In genomic region chr10:122197823-122198222, GRCh38 we compare ENCODE assay signal across 19 cellular contexts.
A peak's percentile ranks its signal among the peaks of the same experiment; 100 is the strongest.
DNase-seq lines count a peak whose midpoint lies in the region; ATAC-seq and TF ChIP-seq lines count a peak whose summit lies in the region.
"Had no signal": no experiment of that assay in that cellular context is flagged by ENCODE, and none has a peak within 500 bp of the region (broad histone marks: within the 10 kb centered on the region; RNA-seq: fewer than 3 reads in every experiment).

No MANE protein-coding gene starts in this region.

- H3K9me3 Mint-ChIP-seq in neural crest cell = no peaks in the 10 kb centered on the region

- TF ChIP-seq CTCF in left ventricle myocardium inferior (IDR thresholded peaks at IDR 0.05; ENCODE audit: borderline replicate concordance) (no peak), neural crest cell (conservative IDR thresholded peaks at IDR 0.05) (no peak)

- peak overlapping the region; percentile 42 for H3K4me3 Mint-ChIP-seq in neural crest cell

- H3K9me3 ChIP-seq in left ventricle myocardium inferior (replicated peaks) = no peaks in the 10 kb centered on the region

- intact Hi-C loops in left ventricle myocardium inferior (cut with micrococcal nuclease) = no loop called here
- intact Hi-C loops in Right ventricle myocardium inferior (cut with DNase I) = no loop called here

- H3K4me1 ChIP-seq in left ventricle myocardium inferior = peaks cover 61% of the 10 kb centered on the region

- H3K27ac Mint-ChIP-seq in neural crest cell (ENCODE audit: unreplicated experiment) = peak overlapping the region; percentile 90

- H3K27me3 ChIP-seq in left ventricle myocardium inferior (ENCODE audit: low read depth) = no peaks in the 10 kb centered on the region

- DNase-seq in left ventricle myocardium inferior (no peak), Right ventricle myocardium inferior (ENCODE audit: missing footprints) (no peak), neural crest cell (ENCODE audit: low read depth, low spot score) (no peak), anterior cingulate cortex (lab: John Stamatoyannopoulos, UW) (no peak), hippocampal formation (lab: John Stamatoyannopoulos, UW) (no peak)
- no peak for DNase-seq in stimulated activated CD4-positive, alpha-beta T cell treated with anti-CD3 and anti-CD28 coated beads, Interleukin-4, amount 100 ng/mL, for 24 hours
- DNase-seq: DMS 273 treated with DMSO at 0.1 percent for 48 hours, EL, KG1, NCI-H1048, NCI-H1436 treated with DMSO at 0.1 percent for 48 hours, NCI-H2029 treated with DMSO at 0.1 percent for 48 hours, NCI-H2171 treated with DMSO at 0.1 percent for 48 hours, NCI-H748 treated with DMSO at 0.1 percent for 48 hours, OCI-M1, RPMI8226 had no signal

- peak overlapping the region; percentile 78 for H3K27ac ChIP-seq in left ventricle myocardium inferior (replicated peaks)
- H3K27ac ChIP-seq: C4-2B had no signal

- no peak for ATAC-seq in Right ventricle myocardium inferior
- peak; percentile 17 for ATAC-seq in esophagus mucosa
- ATAC-seq in HG03135 (IDR thresholded peaks at IDR 0.05; ENCODE audit: unreplicated experiment) = no peak

- peaks cover 51% of the 10 kb centered on the region for H3K36me3 ChIP-seq in left ventricle myocardium inferior

- H3K36me3 Mint-ChIP-seq in neural crest cell (ENCODE audit: low read depth) = peaks cover 21% of the 10 kb centered on the region

- H3K27me3 Mint-ChIP-seq in neural crest cell (ENCODE audit: low read depth) = no peaks in the 10 kb centered on the region

- no peak overlapping the region for H3K4me3 ChIP-seq in left ventricle myocardium inferior

- peaks cover 40% of the 10 kb centered on the region for H3K4me1 Mint-ChIP-seq in neural crest cell
